1 cellular context compared by ENCODE assay signal in genomic region chr2:37590119-37590571, GRCh38.
TF ChIP-seq lines count a peak whose summit lies in the region.

No MANE protein-coding gene starts in this region.

TF ChIP-seq in H1, 55 proteins besides CTCF, POLR2A, EP300 and RAD21 (continued from another document):
- no peak for TF ChIP-seq E2F6 (IDR thresholded peaks at IDR 0.05)
- no peak for TF ChIP-seq RNF2 (IDR thresholded peaks at IDR 0.05; ENCODE audit: borderline replicate concordance, low read depth, low read length, missing control alignments, poor library complexity, severe bottlenecking)
- no peak for TF ChIP-seq CHD2 (IDR thresholded peaks at IDR 0.05; ENCODE audit: low read length)
